Comparison of ENCODE assay signal across 8 cellular contexts in the genomic region with DNA sequence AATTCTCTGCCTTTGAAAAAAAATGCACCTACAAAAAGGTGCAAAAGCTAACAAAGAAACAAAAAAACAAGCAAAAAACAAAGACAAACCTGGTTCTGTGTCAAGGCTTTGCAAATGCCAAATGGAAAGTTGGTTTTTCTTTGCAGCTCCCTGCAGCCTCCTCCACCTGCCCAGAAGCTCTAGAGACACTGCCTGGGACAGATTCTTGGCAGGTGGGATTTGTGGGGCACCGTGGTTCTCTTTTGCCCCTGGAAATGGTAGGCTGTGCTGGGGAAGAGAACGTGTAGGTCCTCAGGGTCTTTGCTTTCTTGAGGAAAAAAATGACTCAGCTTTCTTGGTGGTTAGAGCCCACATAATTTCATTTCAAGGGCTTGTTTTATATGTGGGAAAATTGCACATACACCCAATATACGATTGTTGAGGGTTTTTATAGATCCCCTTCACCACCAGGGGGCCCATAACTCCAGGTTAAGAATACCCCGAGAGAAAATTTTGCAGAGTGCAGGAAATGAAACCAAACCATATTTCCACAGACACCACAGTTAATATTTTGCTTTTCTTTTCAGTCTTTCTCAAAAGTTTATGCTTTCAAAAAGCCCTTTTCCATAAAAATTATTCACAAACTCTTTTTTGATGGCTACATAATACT. TPM values are rescaled to one million over a fixed set of nuclear protein-coding genes. Genes with fewer than 3 reads are reported as not detected.
DNase-seq lines count a peak whose midpoint lies in the region; ATAC-seq, FAIRE-seq and TF ChIP-seq lines count a peak whose summit lies in the region.

No MANE protein-coding gene starts in this region.

- no peak overlapping the region for H3K27ac ChIP-seq in K562 (ENCODE audit: extremely low read depth, low read depth, low read length)

- peaks cover 0 to 7% of the 10 kb centered on the region in 2 experiments; a peak in 2 of 5 replicates for H3K27me3 ChIP-seq in K562 (ENCODE audit: control insufficient read depth in 2 of 2, insufficient read depth in 2 of 2, low read length in 2 of 2)

- no peaks in the 10 kb centered on the region for H3K79me2 ChIP-seq in K562 (ENCODE audit: control insufficient read depth, insufficient read depth, low read length)

- peak; percentile 38 for DNase-seq in AML-193 (lab: John Stamatoyannopoulos, UW)
- DNase-seq in SK-MEL-5 (ENCODE audit: low read depth, low spot score) = peak; percentile 71
- peak; percentile 35 to 54 (median 36) for DNase-seq in K562 (ENCODE audit: extremely low read depth in 1 of 4, low spot score in 3 of 4)
- DNase-seq in left kidney (ENCODE audit: low read depth, low spot score) = peak; percentile 67
- DNase-seq in stimulated activated CD8-positive, alpha-beta memory T cell treated with anti-CD3 and anti-CD28 coated beads, Interleukin-2, amount 100 ng/mL, for 1 hour (ENCODE audit: low read depth in 2 of 2) = peak; percentile 5 to 7

- in situ Hi-C loops in SK-MEL-5 (cut with HindIII; ENCODE audit: low pct_unique_long_range_greater_than_20kb, low sequenced_read_pairs) (no loop called here), K562 (cut with MboI) (loop anchor here (5.0 kb wide), 1 partner anchor 409 kb away; no protein-coding TSS in a partner anchor)

- no peaks in the 10 kb centered on the region; a peak in 1 of 5 replicates for H3K4me1 ChIP-seq in K562 (replicated peaks in 1 of 2; ENCODE audit: control insufficient read depth in 2 of 2, insufficient read depth in 2 of 2, low read length in 2 of 2)

- no peak overlapping the region for H3K9ac ChIP-seq in K562 (ENCODE audit: insufficient read depth in 1 of 2, low read depth in 2 of 2, low read length in 2 of 2)

- no peak overlapping the region for H3K4me3 ChIP-seq in K562

- H4K20me1 ChIP-seq in K562 (replicated peaks; ENCODE audit: control insufficient read depth, insufficient read depth, low read length) = no peaks in the 10 kb centered on the region

- no peak overlapping the region for H2AFZ ChIP-seq in K562 (ENCODE audit: low read depth, low read length)

- H3K9me1 ChIP-seq in K562 (ENCODE audit: control insufficient read depth, insufficient read depth, low read length) = no peaks in the 10 kb centered on the region

- CTCF ChIA-PET in K562 (lab: Yijun Ruan, JAX; ENCODE audit: low intra/inter-chr PET ratio) = interaction anchor here (0.6 to 2.9 kb wide), 2 partner anchors 407 to 643 kb away, joined by 3 to 13 read pairs; no protein-coding TSS in a partner anchor

- H3K4me2 ChIP-seq in K562 (ENCODE audit: insufficient read depth, low read length) = no peak overlapping the region

- no TSS peak for BruUV-seq in K562 (replicated peaks; lab: Mats Ljungman, UMichigan)

- TF ChIP-seq POLR2A in K562 (conservative IDR thresholded peaks at IDR 0.05) = no peak

- peak; percentile 76 to 77 for TF ChIP-seq RAD21 in K562 (CRISPR knock-in tag; conservative IDR thresholded peaks at IDR 0.05 in 1 of 2, IDR thresholded peaks at IDR 0.05 in 1 of 2)

- no peaks in the 10 kb centered on the region for H3K36me3 ChIP-seq in K562 (ENCODE audit: control insufficient read depth, insufficient read depth, low read length)

- no peak for FAIRE-seq in K562 (lab: Jason Lieb, UNC)

- intact Hi-C loops in K562 (cut with micrococcal nuclease) = loop anchor here (1.0 to 10.0 kb wide), 3 partner anchors 61 to 407 kb away; no protein-coding TSS in a partner anchor

- ATAC-seq in GM18870 (IDR thresholded peaks at IDR 0.05; ENCODE audit: unreplicated experiment) = peak; percentile 88
- ATAC-seq in HG03280 (IDR thresholded peaks at IDR 0.05; ENCODE audit: unreplicated experiment) = peak; percentile 68
- peak; percentile 72; the same call in 2 of the 3 replicates for ATAC-seq in K562
- no peak for ATAC-seq in GM21526 (IDR thresholded peaks at IDR 0.05; ENCODE audit: low FRiP score, unreplicated experiment)

- no peak for TF ChIP-seq EP300 in K562 (IDR thresholded peaks at IDR 0.05; ENCODE audit: low read length)

- 3% methylated on average over 4 of the region's 4 CpGs for WGBS in K562 (ENCODE audit: insufficient coverage, low coverage, missing lambda C conversion rate)

- TF ChIP-seq CTCF in K562 (IDR thresholded peaks at IDR 0.05 in 2 of 3, conservative IDR thresholded peaks at IDR 0.05 in 1 of 3; ENCODE audit: insufficient read depth in 2 of 3, low read depth in 1 of 3, low read length in 3 of 3) = peak; percentile 43 to 70 (median 51); a peak in 4 of 6 replicates

- H3K9me3 ChIP-seq in K562 (replicated peaks; ENCODE audit: control insufficient read depth, insufficient read depth, low read depth, low read length) = no peaks in the 10 kb centered on the region

- POLR2A ChIA-PET in K562 (lab: Yijun Ruan, JAX) = no interaction called here

TF ChIP-seq in K562, 482 proteins besides CTCF, POLR2A, EP300 and RAD21 (continues in another document):
- TF ChIP-seq CREB3L1 (IDR thresholded peaks at IDR 0.05; ENCODE audit: borderline replicate concordance, low read depth) (no peak), STAT5B (CRISPR knock-in tag; IDR thresholded peaks at IDR 0.05) (no peak), LARP7 (IDR thresholded peaks at IDR 0.05) (no peak), HNRNPUL1 (IDR thresholded peaks at IDR 0.05; ENCODE audit: low read length) (no peak), NFE2 (IDR thresholded peaks at IDR 0.05; ENCODE audit: low read depth) (no peak)
- TF ChIP-seq, protein P1, sequence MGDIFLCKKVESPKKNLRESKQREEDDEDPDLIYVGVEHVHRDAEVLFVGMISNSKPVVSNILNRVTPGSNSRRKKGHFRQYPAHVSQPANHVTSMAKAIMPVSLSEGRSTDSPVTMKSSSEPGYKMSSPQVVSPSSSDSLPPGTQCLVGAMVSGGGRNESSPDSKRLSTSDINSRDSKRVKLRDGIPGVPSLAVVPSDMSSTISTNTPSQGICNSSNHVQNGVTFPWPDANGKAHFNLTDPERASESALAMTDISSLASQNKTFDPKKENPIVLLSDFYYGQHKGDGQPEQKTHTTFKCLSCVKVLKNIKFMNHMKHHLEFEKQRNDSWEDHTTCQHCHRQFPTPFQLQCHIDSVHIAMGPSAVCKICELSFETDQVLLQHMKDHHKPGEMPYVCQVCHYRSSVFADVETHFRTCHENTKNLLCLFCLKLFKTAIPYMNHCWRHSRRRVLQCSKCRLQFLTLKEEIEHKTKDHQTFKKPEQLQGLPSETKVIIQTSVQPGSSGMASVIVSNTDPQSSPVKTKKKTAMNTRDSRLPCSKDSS (IDR thresholded peaks at IDR 0.05; ENCODE audit: low read depth, partially characterized antibody) = no peak
- TF ChIP-seq, protein P2, sequence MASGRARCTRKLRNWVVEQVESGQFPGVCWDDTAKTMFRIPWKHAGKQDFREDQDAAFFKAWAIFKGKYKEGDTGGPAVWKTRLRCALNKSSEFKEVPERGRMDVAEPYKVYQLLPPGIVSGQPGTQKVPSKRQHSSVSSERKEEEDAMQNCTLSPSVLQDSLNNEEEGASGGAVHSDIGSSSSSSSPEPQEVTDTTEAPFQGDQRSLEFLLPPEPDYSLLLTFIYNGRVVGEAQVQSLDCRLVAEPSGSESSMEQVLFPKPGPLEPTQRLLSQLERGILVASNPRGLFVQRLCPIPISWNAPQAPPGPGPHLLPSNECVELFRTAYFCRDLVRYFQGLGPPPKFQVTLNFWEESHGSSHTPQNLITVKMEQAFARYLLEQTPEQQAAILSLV (tag; IDR thresholded peaks at IDR 0.05) = no peak
- TF ChIP-seq, protein P3, sequence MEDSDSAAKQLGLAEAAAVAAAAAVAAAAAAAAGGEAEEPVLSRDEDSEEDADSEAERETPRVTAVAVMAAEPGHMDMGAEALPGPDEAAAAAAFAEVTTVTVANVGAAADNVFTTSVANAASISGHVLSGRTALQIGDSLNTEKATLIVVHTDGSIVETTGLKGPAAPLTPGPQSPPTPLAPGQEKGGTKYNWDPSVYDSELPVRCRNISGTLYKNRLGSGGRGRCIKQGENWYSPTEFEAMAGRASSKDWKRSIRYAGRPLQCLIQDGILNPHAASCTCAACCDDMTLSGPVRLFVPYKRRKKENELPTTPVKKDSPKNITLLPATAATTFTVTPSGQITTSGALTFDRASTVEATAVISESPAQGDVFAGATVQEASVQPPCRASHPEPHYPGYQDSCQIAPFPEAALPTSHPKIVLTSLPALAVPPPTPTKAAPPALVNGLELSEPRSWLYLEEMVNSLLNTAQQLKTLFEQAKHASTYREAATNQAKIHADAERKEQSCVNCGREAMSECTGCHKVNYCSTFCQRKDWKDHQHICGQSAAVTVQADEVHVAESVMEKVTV (CRISPR knock-in tag; IDR thresholded peaks at IDR 0.05) = peak; percentile 44; the same call in 1 of the 2 replicates

RNA-seq across cellular contexts. Expression of gene NXNL2, which starts 58.7 kb away (rescaled TPM):
- not detected in 2 replicates for total RNA-seq in SK-MEL-5 (2014; rRNA removed; shearing (Covaris generic))
- polyA plus RNA-seq in SK-MEL-5 (2015; cell fraction: cytosol; rRNA removed) = not detected in 2 replicates
- not detected in 2 replicates for polyA plus RNA-seq in SK-MEL-5 (2015; cell fraction: nucleus; rRNA removed)
- total RNA-seq in K562 (2011; cell fraction: chromatin; rRNA removed; ENCODE audit: low replicate concordance) = not detected in 2 replicates
- not detected in 2 replicates for total RNA-seq in K562 (2011; cell fraction: nucleolus; rRNA removed)
- total RNA-seq in K562 (2011; cell fraction: nucleoplasm; rRNA removed) = not detected in 2 replicates
- total RNA-seq in K562 (2014; rRNA removed) = not detected in 2 replicates
- not detected in 2 replicates for total RNA-seq in K562 (2014; rRNA removed; fragmentation: Illumina TruSeq; extraction: Trizol)
- total RNA-seq in K562 (2015; rRNA removed; fragmentation: Illumina TruSeq; extraction: Trizol) = not detected in 2 replicates
- total RNA-seq in K562 (2021) = not detected in 2 replicates
- 0.15 and 0.18 TPM in 2 replicates for polyA plus RNA-seq in K562 (2011; rRNA removed)
- 0.22 and 0.30 TPM in 2 replicates for polyA plus RNA-seq in K562 (2011; cell fraction: cytosol; rRNA removed)
- polyA plus RNA-seq in K562 (2011; cell fraction: nucleus; rRNA removed) = 0.39 and 0.50 TPM in 2 replicates
- polyA plus RNA-seq in K562 (2012) = not detected in 2 replicates
- not detected in 2 replicates for polyA plus RNA-seq in K562 (2014; fragmentation: Illumina TruSeq; extraction: Trizol)
- not detected for polyA plus RNA-seq in K562 (2014; fragmentation: Nextera tagmentation; extraction: Ambion mirVana)
- 0.19 TPM in 1 of 2 replicates, not detected in the other for polyA plus RNA-seq in K562 (2014; rRNA removed)
- not detected in 2 replicates for polyA minus RNA-seq in K562 (2011; rRNA and poly(A)+ RNA removed)
- polyA minus RNA-seq in K562 (2011; cell fraction: cytosol; rRNA and poly(A)+ RNA removed) = not detected in 2 replicates
- 1.1 TPM in 1 of 2 replicates, not detected in the other for polyA minus RNA-seq in K562 (2011; cell fraction: nucleus; rRNA and poly(A)+ RNA removed)

Comparison
In these comparisons a context has a peak if more than half of its experiments do, and no peak if none do; other contexts are left out.
1. DNase-seq: peak in every context shown above with its lines; median percentile 71 in SK-MEL-5; 67 in left kidney; 38 in AML-193; 36 in K562; 6 in stimulated activated CD8-positive, alpha-beta memory T cell treated with anti-CD3 and anti-CD28 coated beads, Interleukin-2, amount 100 ng/mL, for 1 hour.